Comparison of ENCODE assay signal across 8 cellular contexts in genomic region chr16:569445-570254, GRCh38. TPM values are rescaled to one million over a fixed set of nuclear protein-coding genes. Genes with fewer than 3 reads are reported as not detected.
DNase-seq lines count a peak whose midpoint lies in the region; ATAC-seq, FAIRE-seq and TF ChIP-seq lines count a peak whose summit lies in the region.

PIGQ (plus strand) TSS chr16:569968; CDS start chr16:574075, 4,107 bp downstream.

- no peak for TF ChIP-seq POLR2A in GM12891 (IDR thresholded peaks at IDR 0.05; ENCODE audit: low read depth, low read length)
- TF ChIP-seq POLR2A in thyroid gland (IDR thresholded peaks at IDR 0.05), result no peak

- peak; percentile 46 for ATAC-seq in HG03159 (IDR thresholded peaks at IDR 0.05; ENCODE audit: unreplicated experiment)

- H3K36me3 Mint-ChIP-seq in activated naive CD8-positive, alpha-beta T cell treated with anti-CD3 and anti-CD28 coated beads for 36 hours, result no peaks in the 10 kb centered on the region

- peak; percentile 96 for DNase-seq in GM12891 (ENCODE audit: insufficient read length, low spot score)
- no peak for DNase-seq in SK-N-MC (ENCODE audit: low read depth, low spot score)
- peak; percentile 79 for DNase-seq in activated naive CD8-positive, alpha-beta T cell treated with anti-CD3 and anti-CD28 coated beads for 36 hours
- peak; percentile 63 for DNase-seq in glomerular visceral epithelial cell (ENCODE audit: extremely low spot score)
- DNase-seq in osteoblast (ENCODE audit: insufficient read length, low spot score, missing footprints), result peak; percentile 100
- DNase-seq in thyroid gland, result peak; percentile 42 to 57
- DNase-seq in NCI-H2107 (lab: John Stamatoyannopoulos, UW), result no peak

- no peaks in the 10 kb centered on the region for H3K27me3 ChIP-seq in osteoblast (ENCODE audit: insufficient read depth, low read length)
- H3K27me3 ChIP-seq in thyroid gland, result no peaks in the 10 kb centered on the region

- H3K4me2 ChIP-seq in osteoblast (ENCODE audit: insufficient read depth, low read length), result peak within 1 kb of the TSS; percentile 86

- H3K4me3 ChIP-seq in SK-N-MC, result peak within 1 kb of the TSS; percentile 93
- peak within 1 kb of the TSS; percentile 88 for H3K4me3 ChIP-seq in osteoblast (ENCODE audit: insufficient read depth, low read length)
- H3K4me3 ChIP-seq in thyroid gland (replicated peaks in 1 of 3), result peak within 1 kb of the TSS; percentile 66 to 95 (median 85)

- H3K27ac ChIP-seq in SK-N-MC, result peak within 1 kb of the TSS; percentile 79
- peak within 1 kb of the TSS; percentile 37 for H3K27ac ChIP-seq in osteoblast (ENCODE audit: low read depth, low read length)
- H3K27ac ChIP-seq in thyroid gland, result peak within 1 kb of the TSS in 2 of 3 donors; percentile 48 to 58

- no peaks in the 10 kb centered on the region for H3K9me3 Mint-ChIP-seq in activated naive CD8-positive, alpha-beta T cell treated with anti-CD3 and anti-CD28 coated beads for 36 hours

- H2AFZ ChIP-seq in osteoblast (ENCODE audit: low read length), result peak within 1 kb of the TSS; percentile 85

- H3K79me2 ChIP-seq in osteoblast (ENCODE audit: insufficient read depth, low read length), result peaks cover 34% of the 10 kb centered on the region

- 3 to 8% methylated on average over 19 to 61 of the region's 87 CpGs for WGBS in thyroid gland, 2 donors

- peak within 1 kb of the TSS; percentile 86 for H3K27ac Mint-ChIP-seq in activated naive CD8-positive, alpha-beta T cell treated with anti-CD3 and anti-CD28 coated beads for 36 hours

- H3K4me3 Mint-ChIP-seq in activated naive CD8-positive, alpha-beta T cell treated with anti-CD3 and anti-CD28 coated beads for 36 hours, result peak within 1 kb of the TSS; percentile 88

- no peaks in the 10 kb centered on the region; the same call in 1 of the 2 replicates for H3K36me3 ChIP-seq in SK-N-MC (ENCODE audit: insufficient read depth, low read length)
- H3K36me3 ChIP-seq in osteoblast (ENCODE audit: insufficient read depth, low read length), result no peaks in the 10 kb centered on the region
- H3K36me3 ChIP-seq in thyroid gland, result peaks cover 6 to 8% of the 10 kb centered on the region in 2 donors

- H4K20me1 ChIP-seq in osteoblast (ENCODE audit: insufficient read depth, low read length), result peaks cover 8% of the 10 kb centered on the region

- FAIRE-seq in GM12891 (lab: Jason Lieb, UNC), result no peak

- H3K9me3 ChIP-seq in SK-N-MC (ENCODE audit: low read depth, low read length) (no peaks in the 10 kb centered on the region), osteoblast (ENCODE audit: low read depth, low read length) (no peaks in the 10 kb centered on the region), thyroid gland (no peaks in the 10 kb centered on the region)

- peak within 1 kb of the TSS; percentile 89 for H3K9ac ChIP-seq in SK-N-MC (ENCODE audit: insufficient read length)

- intact Hi-C loops in thyroid gland (cut with DNase I), result no loop called here

- no peaks in the 10 kb centered on the region for H3K27me3 Mint-ChIP-seq in activated naive CD8-positive, alpha-beta T cell treated with anti-CD3 and anti-CD28 coated beads for 36 hours

- H3K4me1 ChIP-seq in osteoblast (ENCODE audit: insufficient read depth, low read length) (peaks cover 5% of the 10 kb centered on the region), thyroid gland (peaks cover 7 to 35% of the 10 kb centered on the region in 2 donors)

- peaks cover 21% of the 10 kb centered on the region for H3K4me1 Mint-ChIP-seq in activated naive CD8-positive, alpha-beta T cell treated with anti-CD3 and anti-CD28 coated beads for 36 hours

- no peak for TF ChIP-seq CTCF in osteoblast (IDR thresholded peaks at IDR 0.05; ENCODE audit: extremely low read depth, low read depth, low read length)
- TF ChIP-seq CTCF in thyroid gland (IDR thresholded peaks at IDR 0.05), result no peak

TF ChIP-seq in GM12891, 5 proteins besides CTCF, POLR2A, EP300 and RAD21:
- TF ChIP-seq POLR2AphosphoS5 (IDR thresholded peaks at IDR 0.05; ENCODE audit: low read depth, low read length), result no peak
- TF ChIP-seq POU2F2 (IDR thresholded peaks at IDR 0.05; ENCODE audit: low read depth, low read length), result no peak
- no peak for TF ChIP-seq PAX5 (IDR thresholded peaks at IDR 0.05; ENCODE audit: insufficient read depth, low read length, severe bottlenecking)
- no peak for TF ChIP-seq TAF1 (IDR thresholded peaks at IDR 0.05; ENCODE audit: low read depth, low read length)
- TF ChIP-seq SPI1 (IDR thresholded peaks at IDR 0.05; ENCODE audit: low read depth, low read length), result no peak

RNA-seq across cellular contexts. Expression of gene PIGQ, which starts in this region (rescaled TPM):
- 9.0 TPM for polyA plus RNA-seq in GM12891 (2012; ENCODE audit: low read depth, missing spikeins)
- 10 to 100 TPM; 28.8 to 29.1 TPM for total RNA-seq in activated naive CD8-positive, alpha-beta T cell treated with anti-CD3 and anti-CD28 coated beads for 36 hours
- total RNA-seq in osteoblast (25.6 and 29.0 TPM in 2 replicates), thyroid gland (100 to 1,000 TPM in 3 of 4 donors, 10 to 100 TPM in 1; 69.6 to 125 (median 108) TPM)

Comparison
In these comparisons a context has a peak if more than half of its experiments do, and no peak if none do; other contexts are left out.
1. DNase-seq: peak in GM12891 (single experiment), activated naive CD8-positive, alpha-beta T cell treated with anti-CD3 and anti-CD28 coated beads for 36 hours (single experiment), glomerular visceral epithelial cell (single experiment), osteoblast (single experiment) and thyroid gland (2 of 2); none in SK-N-MC (single experiment) and NCI-H2107 (single experiment).
2. Peak in every context shown above with its lines, with median percentiles within 50 percentile points of each other: H3K27ac ChIP-seq and H3K4me3 ChIP-seq.